ENCODE assay signal across 11 cellular contexts in the genomic region with DNA sequence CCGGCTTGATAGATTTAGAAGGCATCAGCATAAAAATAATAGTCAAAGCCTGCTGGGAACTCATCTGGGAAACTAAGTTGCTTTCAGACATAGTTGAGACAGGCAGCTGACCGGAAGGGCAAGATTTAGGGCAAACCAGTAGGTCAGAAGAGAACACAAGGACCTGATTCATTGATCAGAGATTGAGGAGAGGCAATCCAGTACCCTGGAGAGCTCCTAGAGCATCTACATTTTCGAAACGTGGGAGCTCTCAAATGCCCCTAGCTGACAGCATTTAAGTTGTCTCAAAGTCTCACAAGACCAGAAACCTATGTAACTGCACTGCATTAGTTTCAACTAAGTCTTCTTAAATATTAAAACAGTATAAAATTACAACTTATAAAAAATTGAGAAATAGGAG. TPM values are rescaled to one million over a fixed set of nuclear protein-coding genes. Genes with fewer than 3 reads are reported as not detected.
DNase-seq lines count a peak whose midpoint lies in the region; ATAC-seq, FAIRE-seq and TF ChIP-seq lines count a peak whose summit lies in the region.
"Had no signal": no experiment of that assay in that cellular context is flagged by ENCODE, and none has a peak within 500 bp of the region (broad histone marks: within the 10 kb centered on the region; RNA-seq: fewer than 3 reads in every experiment).

No MANE protein-coding gene starts in this region.

- no peak overlapping the region for H3K56ac ChIP-seq in IMR-90 (ENCODE audit: extremely low read depth, insufficient read depth, low read length)

- H3K4me1 Mint-ChIP-seq in activated CD4-positive, alpha-beta memory T cell treated with anti-CD3 and anti-CD28 coated beads, Interleukin-2, amount 10 ng/mL, durations not matched to agents 7 days and 5 days, result no peaks in the 10 kb centered on the region
- H3K4me1 Mint-ChIP-seq in activated T-cell treated with anti-CD3 and anti-CD28 coated beads, Interleukin-2, amount 50 U/mL, for 4 hours (ENCODE audit: low read depth), result no peaks in the 10 kb centered on the region
- H3K4me1 Mint-ChIP-seq: immature natural killer cell had no signal

- H2AK9ac ChIP-seq in IMR-90 (replicated peaks; ENCODE audit: low read depth, low read length, poor library complexity), result no peak overlapping the region

- POLR2A ChIA-PET in IMR-90 (lab: Charles Lee; ENCODE audit: unreplicated experiment), result no interaction called here
- POLR2A ChIA-PET in activated CD4-positive, alpha-beta memory T cell treated with anti-CD3 and anti-CD28 coated beads, Interleukin-2, amount 10 ng/mL, durations not matched to agents 7 days and 5 days (lab: Charles Lee), result interaction anchor here (0.6 to 1.2 kb wide), 2 partner anchors 15 to 23 kb away, joined by 3 to 5 read pairs; a partner anchor contains a TSS

- ATAC-seq in IMR-90 (ENCODE audit: low read depth), result no peak
- no peak for ATAC-seq in activated T-cell treated with anti-CD3 and anti-CD28 coated beads, Interleukin-2, amount 50 U/mL, for 4 hours

- no CpG with 5 or more reads among the region's 4 CpGs for WGBS in IMR-90 (ENCODE audit: extremely low coverage in 2 of 2, insufficient read length in 1 of 2), 2 experiments
- WGBS in thyroid gland, 2 donors, result 31% methylated on average over 4 of the region's 4 CpGs

- TF ChIP-seq POLR2A in IMR-90 (IDR thresholded peaks at IDR 0.05; ENCODE audit: low read depth, low read length), result no peak
- no peak for TF ChIP-seq POLR2A in thyroid gland (IDR thresholded peaks at IDR 0.05)

- dilution Hi-C loops in IMR-90 (cut with HindIII; ENCODE audit: low sequenced_read_pairs, unreplicated experiment), result no loop called here

- no peak overlapping the region for H4K91ac ChIP-seq in IMR-90 (ENCODE audit: insufficient read depth, low read depth, low read length)

- no peaks in the 10 kb centered on the region for H3K9me1 ChIP-seq in IMR-90 (ENCODE audit: insufficient read depth, low read length)

- no peaks in the 10 kb centered on the region for H4K20me1 ChIP-seq in IMR-90 (ENCODE audit: insufficient read depth, low read length)

- no peak overlapping the region for H3K18ac ChIP-seq in IMR-90 (ENCODE audit: low read depth, low read length)

- H2AK5ac ChIP-seq in IMR-90 (ENCODE audit: low read depth, low read length), result no peak overlapping the region

- H3K4me2 ChIP-seq in IMR-90 (ENCODE audit: low read depth, low read length), result no peak overlapping the region

- H4K8ac ChIP-seq in IMR-90 (ENCODE audit: low read depth in 2 of 2, low read length in 2 of 2), result no peak overlapping the region

- H3K4me1 ChIP-seq in IMR-90 (ENCODE audit: control insufficient read depth, insufficient read depth, low read length) (no peaks in the 10 kb centered on the region), thyroid gland (no peaks in the 10 kb centered on the region)
- H3K4me1 ChIP-seq: transverse colon had no signal

- H3K27me3 ChIP-seq in IMR-90 (ENCODE audit: control insufficient read depth, insufficient read depth, low read length) (peaks cover 8% of the 10 kb centered on the region), thyroid gland (no peaks in the 10 kb centered on the region)
- H3K27me3 ChIP-seq: transverse colon had no signal

- H2BK15ac ChIP-seq in IMR-90 (ENCODE audit: low read depth, low read length), result no peak overlapping the region

- H3K23ac ChIP-seq in IMR-90 (ENCODE audit: low read depth, low read length), result no peak overlapping the region

- no peak overlapping the region for H2AFZ ChIP-seq in IMR-90 (replicated peaks; ENCODE audit: low read length, poor library complexity)

- no peak overlapping the region for H2BK120ac ChIP-seq in IMR-90 (ENCODE audit: low read depth, low read length)

- no peaks in the 10 kb centered on the region for H3K79me1 ChIP-seq in IMR-90 (ENCODE audit: low read depth in 1 of 2, low read length in 2 of 2)

- no peak overlapping the region for H2BK20ac ChIP-seq in IMR-90 (ENCODE audit: low read depth, low read length)

- H3K27ac ChIP-seq in IMR-90 (ENCODE audit: insufficient read depth, low read length), result no peak overlapping the region
- no peak overlapping the region for H3K27ac ChIP-seq in thyroid gland
- H3K27ac ChIP-seq: transverse colon had no signal

- intact Hi-C loops in IMR-90 (cut with micrococcal nuclease) (no loop called here), thyroid gland (cut with DNase I) (no loop called here)

- no peak for TF ChIP-seq CTCF in IMR-90 (conservative IDR thresholded peaks at IDR 0.05; ENCODE audit: low read depth, low read length)
- TF ChIP-seq CTCF in thyroid gland (IDR thresholded peaks at IDR 0.05), result no peak

- no peak overlapping the region for H3K4me3 ChIP-seq in IMR-90 (ENCODE audit: insufficient read depth, low read depth, low read length)
- H3K4me3 ChIP-seq in thyroid gland (replicated peaks in 1 of 3), result no peak overlapping the region
- H3K4me3 ChIP-seq: transverse colon had no signal

- no peak overlapping the region for H4K5ac ChIP-seq in IMR-90 (ENCODE audit: low read depth, low read length)

- no peak overlapping the region for H3K9ac ChIP-seq in IMR-90 (ENCODE audit: low read depth, low read length)

- TF ChIP-seq RAD21 in IMR-90 (IDR thresholded peaks at IDR 0.05; ENCODE audit: low read length), result no peak

- H3K4me3 Mint-ChIP-seq in activated CD4-positive, alpha-beta memory T cell treated with anti-CD3 and anti-CD28 coated beads, Interleukin-2, amount 10 ng/mL, durations not matched to agents 7 days and 5 days, result no peak overlapping the region
- H3K4me3 Mint-ChIP-seq in activated T-cell treated with anti-CD3 and anti-CD28 coated beads, Interleukin-2, amount 50 U/mL, for 4 hours, result no peak overlapping the region
- H3K4me3 Mint-ChIP-seq: immature natural killer cell had no signal

- H3K36me3 ChIP-seq in IMR-90 (ENCODE audit: control insufficient read depth, insufficient read depth, low read length) (no peaks in the 10 kb centered on the region), thyroid gland (no peaks in the 10 kb centered on the region)
- H3K36me3 ChIP-seq: transverse colon had no signal

- peaks cover 28% of the 10 kb centered on the region for H3K27me3 Mint-ChIP-seq in activated CD4-positive, alpha-beta memory T cell treated with anti-CD3 and anti-CD28 coated beads, Interleukin-2, amount 10 ng/mL, durations not matched to agents 7 days and 5 days
- H3K27me3 Mint-ChIP-seq in activated T-cell treated with anti-CD3 and anti-CD28 coated beads, Interleukin-2, amount 50 U/mL, for 4 hours (ENCODE audit: low read depth), result peaks cover 8% of the 10 kb centered on the region

- H3K27ac Mint-ChIP-seq in activated CD4-positive, alpha-beta memory T cell treated with anti-CD3 and anti-CD28 coated beads, Interleukin-2, amount 10 ng/mL, durations not matched to agents 7 days and 5 days, result no peak overlapping the region
- H3K27ac Mint-ChIP-seq: immature natural killer cell had no signal

- FAIRE-seq in frontal cortex (lab: Jason Lieb, UNC), result peak; percentile 30

- DNase-seq in CD1c-positive myeloid dendritic cell (ENCODE audit: extremely low spot score), result peak; percentile 13
- peak; percentile 55 for DNase-seq in IMR-90
- DNase-seq in activated CD4-positive, alpha-beta memory T cell treated with anti-CD3 and anti-CD28 coated beads, Interleukin-2, amount 10 ng/mL, durations not matched to agents 7 days and 5 days, result peak; percentile 28
- DNase-seq in frontal cortex (ENCODE audit: low spot score in 2 of 2), result no peak
- no peak for DNase-seq in activated T-cell treated with anti-CD3 and anti-CD28 coated beads, Interleukin-2, amount 50 U/mL, for 4 hours
- DNase-seq in stimulated activated CD4-positive, alpha-beta T cell treated with anti-CD3 and anti-CD28 coated beads, Interleukin-12 subunit alpha, Interleukin-12 subunit beta, amount 100 ng/mL, for 4 hours, result no peak
- DNase-seq in thyroid gland, result no peak
- no peak for DNase-seq in NCI-H1694 treated with DMSO at 0.1 percent for 48 hours (lab: John Stamatoyannopoulos, UW)
- DNase-seq: NCI-H2081, transverse colon had no signal

- no peaks in the 10 kb centered on the region for H3K36me3 Mint-ChIP-seq in activated CD4-positive, alpha-beta memory T cell treated with anti-CD3 and anti-CD28 coated beads, Interleukin-2, amount 10 ng/mL, durations not matched to agents 7 days and 5 days (ENCODE audit: low read depth)
- no peaks in the 10 kb centered on the region for H3K36me3 Mint-ChIP-seq in activated T-cell treated with anti-CD3 and anti-CD28 coated beads, Interleukin-2, amount 50 U/mL, for 4 hours (ENCODE audit: insufficient read depth)
- H3K36me3 Mint-ChIP-seq: immature natural killer cell had no signal

- no peak overlapping the region for H3K4ac ChIP-seq in IMR-90 (ENCODE audit: low read depth, low read length)

- no peaks in the 10 kb centered on the region for H3K9me3 Mint-ChIP-seq in activated CD4-positive, alpha-beta memory T cell treated with anti-CD3 and anti-CD28 coated beads, Interleukin-2, amount 10 ng/mL, durations not matched to agents 7 days and 5 days
- H3K9me3 Mint-ChIP-seq in activated T-cell treated with anti-CD3 and anti-CD28 coated beads, Interleukin-2, amount 50 U/mL, for 4 hours, result no peaks in the 10 kb centered on the region

- H2BK5ac ChIP-seq in IMR-90 (ENCODE audit: low read depth, low read length, poor library complexity, severe bottlenecking), result no peak overlapping the region

- CTCF ChIA-PET in IMR-90 (lab: Yijun Ruan, JAX), result interaction anchor here (0.9 kb wide), 1 partner anchor 9 kb away, joined by 3 read pairs; no protein-coding TSS in a partner anchor
- CTCF ChIA-PET in activated CD4-positive, alpha-beta memory T cell treated with anti-CD3 and anti-CD28 coated beads, Interleukin-2, amount 10 ng/mL, durations not matched to agents 7 days and 5 days (lab: Charles Lee), result interaction anchor here (1.2 to 1.4 kb wide), 2 partner anchors 24 to 95 kb away, joined by 3 to 4 read pairs; a partner anchor contains a TSS

- no TSS peak for BruUV-seq in IMR-90 (replicated peaks; lab: Mats Ljungman, UMichigan)

- in situ Hi-C loops in IMR-90 (cut with MboI; ENCODE audit: low sequenced_read_pairs), result no loop called here

- H3K9me3 ChIP-seq in IMR-90 (ENCODE audit: control insufficient read depth, insufficient read depth, low read length) (no peaks in the 10 kb centered on the region), thyroid gland (no peaks in the 10 kb centered on the region)
- H3K9me3 ChIP-seq: transverse colon had no signal

- no peak overlapping the region for H3K14ac ChIP-seq in IMR-90 (replicated peaks; ENCODE audit: low read depth, low read length)

TF ChIP-seq in IMR-90, 13 proteins besides CTCF, POLR2A, EP300 and RAD21:
- no peak for TF ChIP-seq NFE2L2 (IDR thresholded peaks at IDR 0.05; ENCODE audit: low read depth, low read length)
- TF ChIP-seq MXI1 (IDR thresholded peaks at IDR 0.05; ENCODE audit: borderline replicate concordance, low read depth, low read length), result peak; percentile 30; the same call in 1 of the 2 replicates

RNA-seq across cellular contexts. Expression of a gene that starts 22.9 kb away (rescaled TPM):
- total RNA-seq in IMR-90 (2012; rRNA removed) (33.3 and 39.8 TPM in 2 replicates), frontal cortex (64.4 TPM), thyroid gland (10 to 100 TPM; 29.2 to 59.8 (median 35.0) TPM)
- 9.5 and 10.6 TPM in 2 replicates for polyA plus RNA-seq in IMR-90 (2012; rRNA removed)
- polyA plus RNA-seq in IMR-90 (2012; cell fraction: cytosol; rRNA removed), result 2.1 and 2.5 TPM in 2 replicates
- polyA plus RNA-seq in IMR-90 (2012; cell fraction: nucleus; rRNA removed; ENCODE audit: low replicate concordance), result 1.8 and 10.8 TPM in 2 replicates
- total RNA-seq in activated CD4-positive, alpha-beta memory T cell treated with anti-CD3 and anti-CD28 coated beads, Interleukin-2, amount 10 ng/mL, durations not matched to agents 7 days and 5 days, result 10 to 100 TPM; 55.5 to 56.6 TPM
- total RNA-seq in activated T-cell treated with anti-CD3 and anti-CD28 coated beads, Interleukin-2, amount 50 U/mL, for 4 hours, result 10 to 100 TPM; 37.4 to 42.7 (median 42.3) TPM

Comparison
In these comparisons a context has a peak if more than half of its experiments do, and no peak if none do; other contexts are left out.
1. DNase-seq: peak in CD1c-positive myeloid dendritic cell (single experiment), IMR-90 (single experiment) and activated CD4-positive, alpha-beta memory T cell treated with anti-CD3 and anti-CD28 coated beads, Interleukin-2, amount 10 ng/mL, durations not matched to agents 7 days and 5 days (single experiment); none in frontal cortex (0 of 2), activated T-cell treated with anti-CD3 and anti-CD28 coated beads, Interleukin-2, amount 50 U/mL, for 4 hours (single experiment), stimulated activated CD4-positive, alpha-beta T cell treated with anti-CD3 and anti-CD28 coated beads, Interleukin-12 subunit alpha, Interleukin-12 subunit beta, amount 100 ng/mL, for 4 hours (single experiment), thyroid gland (0 of 2) and NCI-H1694 treated with DMSO at 0.1 percent for 48 hours (single experiment).